In genomic region chr5:165626161-165626560, GRCh38 we compare ENCODE assay signal across 3 cellular contexts.
"Had no signal": no experiment of that assay in that cellular context is flagged by ENCODE, and none has a peak within 500 bp of the region (broad histone marks: within the 10 kb centered on the region; RNA-seq: fewer than 3 reads in every experiment).

No MANE protein-coding gene starts in this region.

- H3K4me3 ChIP-seq: GM12878 had no signal

- ATAC-seq: GM12878 had no signal

- DNase-seq: GDM1, GF-D8 had no signal
